ENCODE assay signal across 1 cellular context in genomic region chr5:142678615-142679014, GRCh38.
TF ChIP-seq lines count a peak whose summit lies in the region.

No MANE protein-coding gene starts in this region.

TF ChIP-seq in H1, 55 proteins besides CTCF, POLR2A, EP300 and RAD21 (continued from another document):
- TF ChIP-seq CHD7 (IDR thresholded peaks at IDR 0.05; ENCODE audit: insufficient replicate concordance, low read length) = no peak
- no peak for TF ChIP-seq JUN (IDR thresholded peaks at IDR 0.05; ENCODE audit: low read depth, low read length)
- no peak for TF ChIP-seq CHD2 (IDR thresholded peaks at IDR 0.05; ENCODE audit: low read length)
- no peak for TF ChIP-seq POLR2AphosphoS5 (IDR thresholded peaks at IDR 0.05; ENCODE audit: low read depth, low read length)
- no peak for TF ChIP-seq HDAC2 (IDR thresholded peaks at IDR 0.05; ENCODE audit: borderline replicate concordance in 1 of 2, low read depth in 2 of 2, low read length in 2 of 2)
- TF ChIP-seq SIX5 (IDR thresholded peaks at IDR 0.05; ENCODE audit: low read depth, low read length) = no peak
- TF ChIP-seq MAX (IDR thresholded peaks at IDR 0.05) = no peak
- TF ChIP-seq BRCA1 (IDR thresholded peaks at IDR 0.05; ENCODE audit: low read depth, low read length) = no peak
- no peak for TF ChIP-seq SUZ12 (IDR thresholded peaks at IDR 0.05; ENCODE audit: low read length)
- TF ChIP-seq KDM4A (IDR thresholded peaks at IDR 0.05; ENCODE audit: low read depth, low read length, severe bottlenecking) = no peak
- TF ChIP-seq SIN3A (conservative IDR thresholded peaks at IDR 0.05 in 1 of 2, IDR thresholded peaks at IDR 0.05 in 1 of 2; ENCODE audit: low read depth in 1 of 2, low read length in 2 of 2) = no peak
